ENCODE assay signal across 28 cellular contexts in the genomic region with DNA sequence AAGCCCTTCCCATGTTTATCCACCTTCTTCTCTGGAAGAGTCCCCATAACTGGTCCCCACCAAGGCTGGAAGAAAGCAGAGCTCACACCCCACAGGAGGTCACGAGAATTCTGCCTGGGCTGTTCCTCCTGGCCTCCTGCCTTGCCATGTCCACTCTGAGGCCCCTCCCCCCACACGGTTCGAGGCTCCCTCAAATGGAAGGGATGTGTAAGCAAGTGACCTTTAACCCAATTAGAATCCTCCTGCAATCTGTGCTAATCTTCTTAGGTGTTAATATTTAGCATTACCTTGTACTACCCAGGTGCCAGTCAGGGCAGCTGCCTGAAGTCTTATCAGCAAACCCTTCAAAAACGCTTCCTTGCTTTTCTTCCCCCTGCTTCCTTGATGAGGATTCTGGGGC.
"Had no signal": no experiment of that assay in that cellular context is flagged by ENCODE, and none has a peak within 500 bp of the region (broad histone marks: within the 10 kb centered on the region; RNA-seq: fewer than 3 reads in every experiment).

No MANE protein-coding gene starts in this region.

- H3K4me3 Mint-ChIP-seq: activated CD4-positive, alpha-beta memory T cell treated with anti-CD3 and anti-CD28 coated beads, Interleukin-2, amount 10 ng/mL, durations not matched to agents 7 days and 5 days; activated CD4-positive, alpha-beta T cell treated with anti-CD3 and anti-CD28 coated beads for 36 hours; activated naive CD4-positive, alpha-beta T cell treated with anti-CD3 and anti-CD28 coated beads for 36 hours; activated naive CD8-positive, alpha-beta T cell treated with anti-CD3 and anti-CD28 coated beads, Interleukin-2, amount 10 ng/mL, durations not matched to agents 7 days and 5 days; activated T-helper 17 cell treated with anti-CD3 and anti-CD28 coated beads, Interleukin-2, amount 50 U/mL, for 72 hours; T-cell had no signal

- H3K4me3 ChIP-seq: adrenal gland, SK-N-MC had no signal

- FAIRE-seq: bronchial epithelial cell, TTC549 had no signal

- H3K9me3 ChIP-seq: adrenal gland had no signal

- H3K36me3 Mint-ChIP-seq: activated naive CD8-positive, alpha-beta T cell treated with anti-CD3 and anti-CD28 coated beads, Interleukin-2, amount 10 ng/mL, durations not matched to agents 7 days and 5 days; T-cell had no signal

- H3K27ac ChIP-seq: adrenal gland, SK-N-MC had no signal

- DNase-seq: activated CD4-positive, alpha-beta memory T cell treated with anti-CD3 and anti-CD28 coated beads, Interleukin-2, amount 10 ng/mL, durations not matched to agents 7 days and 5 days; activated CD4-positive, alpha-beta T cell treated with anti-CD3 and anti-CD28 coated beads for 36 hours; activated CD4-positive, alpha-beta T cell treated with anti-CD3 and anti-CD28 coated beads, Interleukin-2, amount 50 U/mL, for 1 hour; activated gamma-delta T cell; activated naive CD4-positive, alpha-beta T cell treated with anti-CD3 and anti-CD28 coated beads for 36 hours; activated naive CD8-positive, alpha-beta T cell treated with anti-CD3 and anti-CD28 coated beads, Interleukin-2, amount 10 ng/mL, durations not matched to agents 7 days and 5 days; activated T-cell treated with anti-CD3 and anti-CD28 coated beads for 4 hours; activated T-cell treated with anti-CD3 and anti-CD28 coated beads, Interleukin-2, amount 50 U/mL, for 48 hours; adrenal gland; aorta; Kasumi-1; KBM-7; NCI-H146; NCI-H187 treated with DMSO at 0.1 percent for 48 hours; NCI-H2081 treated with DMSO at 0.1 percent for 48 hours; NCI-H446; NCI-H524; NCI-H748 treated with DMSO at 0.1 percent for 48 hours; RPMI8226; T-cell; T-helper 2 cell; T1000 had no signal

- H3K27me3 ChIP-seq: adrenal gland had no signal

- H3K9me3 Mint-ChIP-seq: activated CD4-positive, alpha-beta memory T cell treated with anti-CD3 and anti-CD28 coated beads, Interleukin-2, amount 10 ng/mL, durations not matched to agents 7 days and 5 days; activated naive CD4-positive, alpha-beta T cell treated with anti-CD3 and anti-CD28 coated beads for 36 hours; activated naive CD8-positive, alpha-beta T cell treated with anti-CD3 and anti-CD28 coated beads, Interleukin-2, amount 10 ng/mL, durations not matched to agents 7 days and 5 days; activated T-helper 17 cell treated with anti-CD3 and anti-CD28 coated beads, Interleukin-2, amount 50 U/mL, for 72 hours; T-cell had no signal

- H3K4me1 Mint-ChIP-seq: activated CD4-positive, alpha-beta memory T cell treated with anti-CD3 and anti-CD28 coated beads, Interleukin-2, amount 10 ng/mL, durations not matched to agents 7 days and 5 days; activated CD4-positive, alpha-beta T cell treated with anti-CD3 and anti-CD28 coated beads for 36 hours; activated naive CD8-positive, alpha-beta T cell treated with anti-CD3 and anti-CD28 coated beads, Interleukin-2, amount 10 ng/mL, durations not matched to agents 7 days and 5 days; activated T-helper 17 cell treated with anti-CD3 and anti-CD28 coated beads, Interleukin-2, amount 50 U/mL, for 72 hours; T-cell had no signal

- H3K4me1 ChIP-seq: adrenal gland had no signal

- ATAC-seq: activated CD4-positive, alpha-beta T cell treated with anti-CD3 and anti-CD28 coated beads for 36 hours; activated T-helper 17 cell treated with anti-CD3 and anti-CD28 coated beads, Interleukin-2, amount 50 U/mL, for 72 hours; Panc1; Right ventricle myocardium inferior; T-cell had no signal

- H3K27ac Mint-ChIP-seq: activated CD4-positive, alpha-beta memory T cell treated with anti-CD3 and anti-CD28 coated beads, Interleukin-2, amount 10 ng/mL, durations not matched to agents 7 days and 5 days; activated CD4-positive, alpha-beta T cell treated with anti-CD3 and anti-CD28 coated beads for 36 hours; activated naive CD4-positive, alpha-beta T cell treated with anti-CD3 and anti-CD28 coated beads for 36 hours; activated naive CD8-positive, alpha-beta T cell treated with anti-CD3 and anti-CD28 coated beads, Interleukin-2, amount 10 ng/mL, durations not matched to agents 7 days and 5 days; activated T-helper 17 cell treated with anti-CD3 and anti-CD28 coated beads, Interleukin-2, amount 50 U/mL, for 72 hours; T-cell had no signal

- H3K36me3 ChIP-seq: adrenal gland had no signal
